8 cellular contexts compared by ENCODE assay signal in genomic region chr7:155198901-155199845, GRCh38.
A peak's percentile ranks its signal among the peaks of the same experiment; 100 is the strongest.
DNase-seq lines count a peak whose midpoint lies in the region; ATAC-seq and TF ChIP-seq lines count a peak whose summit lies in the region.

No MANE protein-coding gene starts in this region.

- POLR2A ChIA-PET in RWPE1 (lab: Yijun Ruan, JAX; ENCODE audit: low non-redundant PET) (no interaction called here), OCI-LY7 (lab: Charles Lee) (interaction anchor here (0.6 kb wide), 2 partner anchors 11 to 175 kb away, joined by 3 to 5 read pairs; no protein-coding TSS in a partner anchor)

- no peak overlapping the region for H3K4me2 ChIP-seq in OCI-LY7 (ENCODE audit: low read length)

- no peak overlapping the region for H2AFZ ChIP-seq in OCI-LY7 (ENCODE audit: low read length)

- BruUV-seq in OCI-LY7 (replicated peaks; lab: Mats Ljungman, UMichigan) = no TSS peak

- intact Hi-C loops in OCI-LY7 (cut with micrococcal nuclease; ENCODE audit: unreplicated experiment) = no loop called here
- intact Hi-C loops in left cardiac atrium (cut with DNase I) = loop anchor here (10.0 kb wide), 2 partner anchors 264 to 274 kb away; no protein-coding TSS in a partner anchor

- peaks cover 16% of the 10 kb centered on the region; the same call in 1 of the 2 replicates for H3K9me3 ChIP-seq in OCI-LY7 (ENCODE audit: low read length)

- no peak overlapping the region for H3K4me3 ChIP-seq in OCI-LY7 (ENCODE audit: low read depth, low read length, poor library complexity, severe bottlenecking)

- CTCF ChIA-PET in RWPE1 (lab: Yijun Ruan, JAX) = no interaction called here
- CTCF ChIA-PET in OCI-LY7 (lab: Charles Lee; ENCODE audit: unreplicated experiment) = no interaction called here

- H3K36me3 ChIP-seq in OCI-LY7 (ENCODE audit: insufficient read depth, low read length) = no peaks in the 10 kb centered on the region

- ATAC-seq in GM18907 (IDR thresholded peaks at IDR 0.05; ENCODE audit: unreplicated experiment) (peak; percentile 77), HG03045 (IDR thresholded peaks at IDR 0.05; ENCODE audit: unreplicated experiment) (peak; percentile 74), left cardiac atrium (no peak)

- no peaks in the 10 kb centered on the region for H4K20me1 ChIP-seq in OCI-LY7 (ENCODE audit: insufficient read depth, low read length)

- H3K79me2 ChIP-seq in OCI-LY7 (ENCODE audit: insufficient read depth, low read depth, low read length) = no peaks in the 10 kb centered on the region

- TF ChIP-seq CTCF in RWPE1 (conservative IDR thresholded peaks at IDR 0.05; ENCODE audit: low read depth) = no peak
- no peak for TF ChIP-seq CTCF in OCI-LY7 (conservative IDR thresholded peaks at IDR 0.05; ENCODE audit: low read length)

- H3K9me2 ChIP-seq in OCI-LY7 (ENCODE audit: insufficient read depth, low read length) = no peaks in the 10 kb centered on the region

- peaks cover 15% of the 10 kb centered on the region for H3K4me1 ChIP-seq in OCI-LY7 (ENCODE audit: insufficient read depth, low read length, poor library complexity, severe bottlenecking)

- DNase-seq in activated naive CD4-positive, alpha-beta T cell treated with anti-CD3 and anti-CD28 coated beads, Interleukin-2, amount 50 U/mL, for 16 hours = peak; percentile 73
- DNase-seq in stimulated activated CD4-positive, alpha-beta T cell treated with anti-CD3 and anti-CD28 coated beads, Interleukin-4, amount 100 ng/mL, for 1 hour = peak; percentile 56
- DNase-seq in anterior cingulate cortex (lab: John Stamatoyannopoulos, UW) = no peak
- DNase-seq in RWPE1 (ENCODE audit: low spot score) = no peak
- DNase-seq in OCI-LY7 (ENCODE audit: low spot score) = no peak
- no peak for DNase-seq in left cardiac atrium

- H3K27ac ChIP-seq in RWPE1 (no peak overlapping the region), OCI-LY7 (ENCODE audit: low read depth, low read length, poor library complexity, severe bottlenecking) (no peak overlapping the region)

Comparison
In these comparisons a context has a peak if more than half of its experiments do, and no peak if none do; other contexts are left out.
1. ATAC-seq: peak in GM18907 (single experiment) and HG03045 (single experiment); none in left cardiac atrium (0 of 2).
2. DNase-seq: peak in activated naive CD4-positive, alpha-beta T cell treated with anti-CD3 and anti-CD28 coated beads, Interleukin-2, amount 50 U/mL, for 16 hours (single experiment) and stimulated activated CD4-positive, alpha-beta T cell treated with anti-CD3 and anti-CD28 coated beads, Interleukin-4, amount 100 ng/mL, for 1 hour (single experiment); none in anterior cingulate cortex (0 of 58), RWPE1 (single experiment), OCI-LY7 (single experiment) and left cardiac atrium (single experiment).